Comparison of ENCODE assay signal across 1 cellular context in the genomic region with DNA sequence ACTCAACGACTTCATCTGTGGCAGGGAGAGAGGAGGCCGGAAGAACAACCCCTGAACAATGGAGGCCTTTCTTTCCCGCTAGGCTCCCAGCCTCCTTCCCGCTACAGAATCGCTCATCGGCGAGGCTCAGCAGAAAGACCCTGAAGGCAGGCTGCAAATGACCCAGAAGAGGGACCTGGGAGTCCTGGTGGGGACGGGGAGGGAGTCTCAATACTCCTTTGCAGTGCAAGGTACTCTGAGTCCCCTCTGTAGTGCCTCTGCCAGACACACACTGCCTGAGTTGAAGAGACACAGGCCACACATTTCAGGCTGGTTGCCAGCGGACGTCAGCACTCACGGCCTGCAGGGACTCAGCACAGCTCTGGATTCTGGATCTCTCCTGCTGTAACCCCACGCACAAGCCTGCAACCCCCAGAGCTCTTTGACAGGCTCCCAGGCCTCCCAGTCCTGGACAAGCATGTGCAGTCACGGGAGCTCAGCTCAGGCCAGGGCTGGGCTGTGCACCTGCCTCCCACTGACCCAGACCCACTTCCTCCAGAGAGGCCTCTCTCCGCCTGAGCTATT.
TF ChIP-seq lines count a peak whose summit lies in the region.

No MANE protein-coding gene starts in this region.

TF ChIP-seq in HepG2, 621 proteins besides CTCF, POLR2A, EP300 and RAD21 (continues in another document):
- TF ChIP-seq ZNF382 (CRISPR knock-in tag; IDR thresholded peaks at IDR 0.05; ENCODE audit: borderline replicate concordance) = no peak
- TF ChIP-seq ZNF331 (CRISPR knock-in tag; IDR thresholded peaks at IDR 0.05) = no peak
- TF ChIP-seq, protein P1, sequence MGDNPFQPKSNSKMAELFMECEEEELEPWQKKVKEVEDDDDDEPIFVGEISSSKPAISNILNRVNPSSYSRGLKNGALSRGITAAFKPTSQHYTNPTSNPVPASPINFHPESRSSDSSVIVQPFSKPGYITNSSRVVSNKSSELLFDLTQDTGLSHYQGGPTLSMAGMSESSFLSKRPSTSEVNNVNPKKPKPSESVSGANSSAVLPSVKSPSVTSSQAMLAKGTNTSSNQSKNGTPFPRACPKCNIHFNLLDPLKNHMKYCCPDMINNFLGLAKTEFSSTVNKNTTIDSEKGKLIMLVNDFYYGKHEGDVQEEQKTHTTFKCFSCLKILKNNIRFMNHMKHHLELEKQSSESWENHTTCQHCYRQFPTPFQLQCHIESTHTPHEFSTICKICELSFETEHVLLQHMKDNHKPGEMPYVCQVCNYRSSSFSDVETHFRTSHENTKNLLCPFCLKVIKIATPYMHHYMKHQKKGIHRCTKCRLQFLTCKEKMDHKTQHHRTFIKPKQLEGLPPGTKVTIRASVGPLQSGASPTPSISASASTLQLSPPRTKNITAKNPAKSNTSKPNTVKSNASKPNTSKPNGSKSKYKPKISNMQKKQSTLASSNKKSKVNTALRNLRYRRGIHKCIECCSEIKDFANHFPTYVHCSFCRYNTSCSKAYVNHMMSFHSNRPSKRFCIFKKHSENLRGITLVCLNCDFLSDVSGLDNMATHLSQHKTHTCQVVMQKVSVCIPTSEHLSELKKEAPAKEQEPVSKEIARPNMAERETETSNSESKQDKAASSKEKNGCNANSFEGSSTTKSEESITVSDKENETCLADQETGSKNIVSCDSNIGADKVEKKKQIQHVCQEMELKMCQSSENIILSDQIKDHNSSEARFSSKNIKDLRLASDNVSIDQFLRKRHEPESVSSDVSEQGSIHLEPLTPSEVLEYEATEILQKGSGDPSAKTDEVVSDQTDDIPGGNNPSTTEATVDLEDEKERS (CRISPR knock-in tag; IDR thresholded peaks at IDR 0.05) = no peak
- TF ChIP-seq ZSCAN30 (CRISPR knock-in tag; IDR thresholded peaks at IDR 0.05) = no peak
- no peak for TF ChIP-seq ZFP37 (CRISPR knock-in tag; IDR thresholded peaks at IDR 0.05; ENCODE audit: borderline replicate concordance)
- TF ChIP-seq DPF2 (CRISPR knock-in tag; IDR thresholded peaks at IDR 0.05; ENCODE audit: borderline replicate concordance, low read depth) = no peak
- no peak for TF ChIP-seq HNF4A (CRISPR knock-in tag; IDR thresholded peaks at IDR 0.05)
- TF ChIP-seq, protein P2, sequence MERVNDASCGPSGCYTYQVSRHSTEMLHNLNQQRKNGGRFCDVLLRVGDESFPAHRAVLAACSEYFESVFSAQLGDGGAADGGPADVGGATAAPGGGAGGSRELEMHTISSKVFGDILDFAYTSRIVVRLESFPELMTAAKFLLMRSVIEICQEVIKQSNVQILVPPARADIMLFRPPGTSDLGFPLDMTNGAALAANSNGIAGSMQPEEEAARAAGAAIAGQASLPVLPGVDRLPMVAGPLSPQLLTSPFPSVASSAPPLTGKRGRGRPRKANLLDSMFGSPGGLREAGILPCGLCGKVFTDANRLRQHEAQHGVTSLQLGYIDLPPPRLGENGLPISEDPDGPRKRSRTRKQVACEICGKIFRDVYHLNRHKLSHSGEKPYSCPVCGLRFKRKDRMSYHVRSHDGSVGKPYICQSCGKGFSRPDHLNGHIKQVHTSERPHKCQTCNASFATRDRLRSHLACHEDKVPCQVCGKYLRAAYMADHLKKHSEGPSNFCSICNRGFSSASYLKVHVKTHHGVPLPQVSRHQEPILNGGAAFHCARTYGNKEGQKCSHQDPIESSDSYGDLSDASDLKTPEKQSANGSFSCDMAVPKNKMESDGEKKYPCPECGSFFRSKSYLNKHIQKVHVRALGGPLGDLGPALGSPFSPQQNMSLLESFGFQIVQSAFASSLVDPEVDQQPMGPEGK (CRISPR knock-in tag; IDR thresholded peaks at IDR 0.05) = no peak
- TF ChIP-seq, protein P3, sequence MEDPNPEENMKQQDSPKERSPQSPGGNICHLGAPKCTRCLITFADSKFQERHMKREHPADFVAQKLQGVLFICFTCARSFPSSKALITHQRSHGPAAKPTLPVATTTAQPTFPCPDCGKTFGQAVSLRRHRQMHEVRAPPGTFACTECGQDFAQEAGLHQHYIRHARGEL (CRISPR knock-in tag; IDR thresholded peaks at IDR 0.05) = 0 out of 2 replicates have a peak, but pooled peaks have one; percentile 65
- no peak; the same call in 1 of the 2 replicates for TF ChIP-seq SALL1 (CRISPR knock-in tag; IDR thresholded peaks at IDR 0.05)
- no peak for TF ChIP-seq GFI1 (CRISPR knock-in tag; IDR thresholded peaks at IDR 0.05; ENCODE audit: borderline replicate concordance)
- no peak for TF ChIP-seq U2AF1 (optimal IDR thresholded peaks at IDR 0.05; ENCODE audit: low read depth, low read length)
- TF ChIP-seq ZNF614 (CRISPR knock-in tag; IDR thresholded peaks at IDR 0.05; ENCODE audit: borderline replicate concordance) = 0 out of 2 replicates have a peak, but pooled peaks have one; percentile 22
- TF ChIP-seq MEF2D (CRISPR knock-in tag; IDR thresholded peaks at IDR 0.05) = no peak
- no peak for TF ChIP-seq ZNF441 (CRISPR knock-in tag; IDR thresholded peaks at IDR 0.05; ENCODE audit: borderline replicate concordance)
- TF ChIP-seq, protein P4, sequence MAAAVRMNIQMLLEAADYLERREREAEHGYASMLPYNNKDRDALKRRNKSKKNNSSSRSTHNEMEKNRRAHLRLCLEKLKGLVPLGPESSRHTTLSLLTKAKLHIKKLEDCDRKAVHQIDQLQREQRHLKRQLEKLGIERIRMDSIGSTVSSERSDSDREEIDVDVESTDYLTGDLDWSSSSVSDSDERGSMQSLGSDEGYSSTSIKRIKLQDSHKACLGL (CRISPR knock-in tag; IDR thresholded peaks at IDR 0.05) = peak; percentile 53; the same call in 1 of the 2 replicates
- TF ChIP-seq BRD4 (CRISPR knock-in tag; IDR thresholded peaks at IDR 0.05) = no peak
- TF ChIP-seq, protein P5, sequence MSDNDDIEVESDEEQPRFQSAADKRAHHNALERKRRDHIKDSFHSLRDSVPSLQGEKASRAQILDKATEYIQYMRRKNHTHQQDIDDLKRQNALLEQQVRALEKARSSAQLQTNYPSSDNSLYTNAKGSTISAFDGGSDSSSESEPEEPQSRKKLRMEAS (IDR thresholded peaks at IDR 0.05) = peak; percentile 63
- no peak for TF ChIP-seq ZSCAN29 (CRISPR knock-in tag; conservative IDR thresholded peaks at IDR 0.05)
- TF ChIP-seq LCORL (IDR thresholded peaks at IDR 0.05) = no peak
- no peak for TF ChIP-seq LCORL (CRISPR knock-in tag; IDR thresholded peaks at IDR 0.05)
- TF ChIP-seq CBX5 (CRISPR knock-in tag; IDR thresholded peaks at IDR 0.05; ENCODE audit: borderline replicate concordance) = no peak
- TF ChIP-seq ETV5 (CRISPR knock-in tag; IDR thresholded peaks at IDR 0.05; ENCODE audit: borderline replicate concordance) = peak; percentile 26; the same call in 1 of the 2 replicates
- no peak for TF ChIP-seq NR1H2 (CRISPR knock-in tag; IDR thresholded peaks at IDR 0.05; ENCODE audit: borderline replicate concordance, low read depth)
- TF ChIP-seq, protein P6, sequence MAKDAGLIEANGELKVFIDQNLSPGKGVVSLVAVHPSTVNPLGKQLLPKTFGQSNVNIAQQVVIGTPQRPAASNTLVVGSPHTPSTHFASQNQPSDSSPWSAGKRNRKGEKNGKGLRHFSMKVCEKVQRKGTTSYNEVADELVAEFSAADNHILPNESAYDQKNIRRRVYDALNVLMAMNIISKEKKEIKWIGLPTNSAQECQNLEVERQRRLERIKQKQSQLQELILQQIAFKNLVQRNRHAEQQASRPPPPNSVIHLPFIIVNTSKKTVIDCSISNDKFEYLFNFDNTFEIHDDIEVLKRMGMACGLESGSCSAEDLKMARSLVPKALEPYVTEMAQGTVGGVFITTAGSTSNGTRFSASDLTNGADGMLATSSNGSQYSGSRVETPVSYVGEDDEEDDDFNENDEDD (CRISPR knock-in tag; IDR thresholded peaks at IDR 0.05; ENCODE audit: borderline replicate concordance) = peak; percentile 72; the same call in 1 of the 2 replicates
- TF ChIP-seq ZNF616 (CRISPR knock-in tag; IDR thresholded peaks at IDR 0.05; ENCODE audit: low read depth) = no peak
- TF ChIP-seq ZSCAN21 (CRISPR knock-in tag; IDR thresholded peaks at IDR 0.05; ENCODE audit: borderline replicate concordance) = 0 out of 2 replicates have a peak, but pooled peaks have one; percentile 25
- TF ChIP-seq GATA4 (IDR thresholded peaks at IDR 0.05; ENCODE audit: borderline replicate concordance, low read depth) = no peak
- TF ChIP-seq, protein P7, sequence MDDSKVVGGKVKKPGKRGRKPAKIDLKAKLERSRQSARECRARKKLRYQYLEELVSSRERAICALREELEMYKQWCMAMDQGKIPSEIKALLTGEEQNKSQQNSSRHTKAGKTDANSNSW (CRISPR knock-in tag; IDR thresholded peaks at IDR 0.05; ENCODE audit: borderline replicate concordance) = no peak
- no peak for TF ChIP-seq ZNF354B (CRISPR knock-in tag; IDR thresholded peaks at IDR 0.05)
- TF ChIP-seq, protein P8, sequence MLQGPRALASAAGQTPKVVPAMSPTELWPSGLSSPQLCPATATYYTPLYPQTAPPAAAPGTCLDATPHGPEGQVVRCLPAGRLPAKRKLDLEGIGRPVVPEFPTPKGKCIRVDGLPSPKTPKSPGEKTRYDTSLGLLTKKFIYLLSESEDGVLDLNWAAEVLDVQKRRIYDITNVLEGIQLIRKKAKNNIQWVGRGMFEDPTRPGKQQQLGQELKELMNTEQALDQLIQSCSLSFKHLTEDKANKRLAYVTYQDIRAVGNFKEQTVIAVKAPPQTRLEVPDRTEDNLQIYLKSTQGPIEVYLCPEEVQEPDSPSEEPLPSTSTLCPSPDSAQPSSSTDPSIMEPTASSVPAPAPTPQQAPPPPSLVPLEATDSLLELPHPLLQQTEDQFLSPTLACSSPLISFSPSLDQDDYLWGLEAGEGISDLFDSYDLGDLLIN (CRISPR knock-in tag; IDR thresholded peaks at IDR 0.05; ENCODE audit: borderline replicate concordance) = no peak
- no peak for TF ChIP-seq ARID2 (CRISPR knock-in tag; IDR thresholded peaks at IDR 0.05; ENCODE audit: borderline replicate concordance)
- peak; percentile 12 for TF ChIP-seq ZNF883 (CRISPR knock-in tag; IDR thresholded peaks at IDR 0.05; ENCODE audit: not compliant biosample characterization)
- 0 out of 2 replicates have a peak, but pooled peaks have one; percentile 22 for TF ChIP-seq ZBTB38 (CRISPR knock-in tag; IDR thresholded peaks at IDR 0.05)
- TF ChIP-seq, protein P9, sequence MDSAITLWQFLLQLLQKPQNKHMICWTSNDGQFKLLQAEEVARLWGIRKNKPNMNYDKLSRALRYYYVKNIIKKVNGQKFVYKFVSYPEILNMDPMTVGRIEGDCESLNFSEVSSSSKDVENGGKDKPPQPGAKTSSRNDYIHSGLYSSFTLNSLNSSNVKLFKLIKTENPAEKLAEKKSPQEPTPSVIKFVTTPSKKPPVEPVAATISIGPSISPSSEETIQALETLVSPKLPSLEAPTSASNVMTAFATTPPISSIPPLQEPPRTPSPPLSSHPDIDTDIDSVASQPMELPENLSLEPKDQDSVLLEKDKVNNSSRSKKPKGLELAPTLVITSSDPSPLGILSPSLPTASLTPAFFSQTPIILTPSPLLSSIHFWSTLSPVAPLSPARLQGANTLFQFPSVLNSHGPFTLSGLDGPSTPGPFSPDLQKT (CRISPR knock-in tag; IDR thresholded peaks at IDR 0.05; ENCODE audit: borderline replicate concordance) = no peak
- TF ChIP-seq ZFP36 (IDR thresholded peaks at IDR 0.05; ENCODE audit: borderline replicate concordance, low read depth, low read length, partially characterized antibody) = no peak
- peak; percentile 73 for TF ChIP-seq POGZ (CRISPR knock-in tag; IDR thresholded peaks at IDR 0.05)
- TF ChIP-seq MAZ (IDR thresholded peaks at IDR 0.05; ENCODE audit: borderline replicate concordance, low read depth, low read length) = no peak
- TF ChIP-seq MAZ (CRISPR knock-in tag; IDR thresholded peaks at IDR 0.05; ENCODE audit: low read depth) = no peak
- TF ChIP-seq, protein P10, sequence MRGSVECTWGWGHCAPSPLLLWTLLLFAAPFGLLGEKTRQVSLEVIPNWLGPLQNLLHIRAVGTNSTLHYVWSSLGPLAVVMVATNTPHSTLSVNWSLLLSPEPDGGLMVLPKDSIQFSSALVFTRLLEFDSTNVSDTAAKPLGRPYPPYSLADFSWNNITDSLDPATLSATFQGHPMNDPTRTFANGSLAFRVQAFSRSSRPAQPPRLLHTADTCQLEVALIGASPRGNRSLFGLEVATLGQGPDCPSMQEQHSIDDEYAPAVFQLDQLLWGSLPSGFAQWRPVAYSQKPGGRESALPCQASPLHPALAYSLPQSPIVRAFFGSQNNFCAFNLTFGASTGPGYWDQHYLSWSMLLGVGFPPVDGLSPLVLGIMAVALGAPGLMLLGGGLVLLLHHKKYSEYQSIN (CRISPR knock-in tag; IDR thresholded peaks at IDR 0.05; ENCODE audit: borderline replicate concordance) = no peak
- TF ChIP-seq RBFOX2 (IDR thresholded peaks at IDR 0.05; ENCODE audit: low read depth, low read length) = no peak
- no peak for TF ChIP-seq ZNF570 (CRISPR knock-in tag; IDR thresholded peaks at IDR 0.05; ENCODE audit: borderline replicate concordance)
- TF ChIP-seq, protein P11, sequence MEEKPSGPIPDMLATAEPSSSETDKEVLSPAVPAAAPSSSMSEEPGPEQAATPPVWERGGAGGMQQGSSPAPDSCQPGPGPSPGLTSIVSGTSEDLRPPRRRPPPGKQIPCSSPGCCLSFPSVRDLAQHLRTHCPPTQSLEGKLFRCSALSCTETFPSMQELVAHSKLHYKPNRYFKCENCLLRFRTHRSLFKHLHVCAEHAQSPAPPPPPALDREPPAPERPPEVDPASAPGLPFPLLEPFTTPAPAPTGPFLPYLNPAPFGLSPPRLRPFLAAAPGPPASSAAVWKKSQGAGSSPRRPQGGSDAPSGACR (CRISPR knock-in tag; IDR thresholded peaks at IDR 0.05) = no peak
- TF ChIP-seq, protein P12, sequence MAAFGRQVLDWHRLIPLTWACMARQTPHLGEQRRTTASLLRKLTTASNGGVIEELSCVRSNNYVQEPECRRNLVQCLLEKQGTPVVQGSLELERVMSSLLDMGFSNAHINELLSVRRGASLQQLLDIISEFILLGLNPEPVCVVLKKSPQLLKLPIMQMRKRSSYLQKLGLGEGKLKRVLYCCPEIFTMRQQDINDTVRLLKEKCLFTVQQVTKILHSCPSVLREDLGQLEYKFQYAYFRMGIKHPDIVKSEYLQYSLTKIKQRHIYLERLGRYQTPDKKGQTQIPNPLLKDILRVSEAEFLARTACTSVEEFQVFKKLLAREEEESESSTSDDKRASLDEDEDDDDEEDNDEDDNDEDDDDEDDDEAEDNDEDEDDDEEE (CRISPR knock-in tag; IDR thresholded peaks at IDR 0.05) = peak; percentile 65; the same call in 1 of the 2 replicates
- TF ChIP-seq ATRX (CRISPR knock-in tag; IDR thresholded peaks at IDR 0.05; ENCODE audit: borderline replicate concordance) = no peak
- no peak for TF ChIP-seq ZNF790 (CRISPR knock-in tag; IDR thresholded peaks at IDR 0.05; ENCODE audit: borderline replicate concordance)
- no peak for TF ChIP-seq SYNCRIP (IDR thresholded peaks at IDR 0.05; ENCODE audit: insufficient read depth, low read depth, low read length)
- TF ChIP-seq ZNF547 (CRISPR knock-in tag; IDR thresholded peaks at IDR 0.05) = no peak
- TF ChIP-seq ZNF841 (CRISPR knock-in tag; IDR thresholded peaks at IDR 0.05; ENCODE audit: borderline replicate concordance) = no peak
- TF ChIP-seq, protein P13, sequence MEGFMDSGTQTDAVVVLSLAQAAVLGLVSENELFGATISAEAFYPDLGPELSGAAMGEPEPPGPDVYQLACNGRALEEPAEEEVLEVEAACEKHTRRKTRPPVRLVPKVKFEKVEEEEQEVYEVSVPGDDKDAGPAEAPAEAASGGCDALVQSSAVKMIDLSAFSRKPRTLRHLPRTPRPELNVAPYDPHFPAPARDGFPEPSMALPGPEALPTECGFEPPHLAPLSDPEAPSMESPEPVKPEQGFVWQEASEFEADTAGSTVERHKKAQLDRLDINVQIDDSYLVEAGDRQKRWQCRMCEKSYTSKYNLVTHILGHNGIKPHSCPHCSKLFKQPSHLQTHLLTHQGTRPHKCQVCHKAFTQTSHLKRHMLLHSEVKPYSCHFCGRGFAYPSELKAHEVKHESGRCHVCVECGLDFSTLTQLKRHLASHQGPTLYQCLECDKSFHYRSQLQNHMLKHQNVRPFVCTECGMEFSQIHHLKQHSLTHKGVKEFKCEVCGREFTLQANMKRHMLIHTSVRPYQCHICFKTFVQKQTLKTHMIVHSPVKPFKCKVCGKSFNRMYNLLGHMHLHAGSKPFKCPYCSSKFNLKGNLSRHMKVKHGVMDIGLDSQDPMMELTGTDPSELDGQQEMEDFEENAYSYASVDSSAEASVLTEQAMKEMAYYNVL (CRISPR knock-in tag; IDR thresholded peaks at IDR 0.05; ENCODE audit: borderline replicate concordance) = peak; percentile 32; the same call in 1 of the 2 replicates
